2 cellular contexts compared by ENCODE assay signal in genomic region chr6:144033816-144034540, GRCh38.
TF ChIP-seq lines count a peak whose summit lies in the region.

No MANE protein-coding gene starts in this region.

TF ChIP-seq in IMR-90, 13 proteins besides CTCF, POLR2A, EP300 and RAD21:
- TF ChIP-seq SMC3 (IDR thresholded peaks at IDR 0.05; ENCODE audit: low read depth, low read length) (no peak), MAFK (IDR thresholded peaks at IDR 0.05; ENCODE audit: low read depth, low read length) (peak; percentile 81), CHD1 (IDR thresholded peaks at IDR 0.05; ENCODE audit: low read depth, low read length) (no peak)

TF ChIP-seq in K562, 482 proteins besides CTCF, POLR2A, EP300 and RAD21:
- TF ChIP-seq NFE2 (IDR thresholded peaks at IDR 0.05; ENCODE audit: low read depth) = peak; percentile 63; the same call in 1 of the 2 replicates
- peak; percentile 82 for TF ChIP-seq MAFG (tag; conservative IDR thresholded peaks at IDR 0.05)
- 0 out of 2 replicates have a peak, but pooled peaks have one; percentile 36 for TF ChIP-seq HMBOX1 (IDR thresholded peaks at IDR 0.05)
- peak; percentile 79; the same call in 1 of the 2 replicates for TF ChIP-seq MAFK (IDR thresholded peaks at IDR 0.05; ENCODE audit: low read length)
- TF ChIP-seq RBBP5 (IDR thresholded peaks at IDR 0.05; ENCODE audit: borderline replicate concordance, insufficient read depth, low read length, poor library complexity, severe bottlenecking) = no peak
- TF ChIP-seq SRSF1 (IDR thresholded peaks at IDR 0.05; ENCODE audit: low read depth, low read length) = no peak
- TF ChIP-seq, protein P1, sequence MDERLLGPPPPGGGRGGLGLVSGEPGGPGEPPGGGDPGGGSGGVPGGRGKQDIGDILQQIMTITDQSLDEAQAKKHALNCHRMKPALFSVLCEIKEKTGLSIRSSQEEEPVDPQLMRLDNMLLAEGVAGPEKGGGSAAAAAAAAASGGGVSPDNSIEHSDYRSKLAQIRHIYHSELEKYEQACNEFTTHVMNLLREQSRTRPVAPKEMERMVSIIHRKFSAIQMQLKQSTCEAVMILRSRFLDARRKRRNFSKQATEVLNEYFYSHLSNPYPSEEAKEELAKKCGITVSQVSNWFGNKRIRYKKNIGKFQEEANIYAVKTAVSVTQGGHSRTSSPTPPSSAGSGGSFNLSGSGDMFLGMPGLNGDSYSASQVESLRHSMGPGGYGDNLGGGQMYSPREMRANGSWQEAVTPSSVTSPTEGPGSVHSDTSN (CRISPR knock-in tag; IDR thresholded peaks at IDR 0.05; ENCODE audit: low read depth) = no peak
- TF ChIP-seq, protein P1 (tag; conservative IDR thresholded peaks at IDR 0.05; ENCODE audit: low read depth) = 0 out of 2 replicates have a peak, but pooled peaks have one; percentile 29
- TF ChIP-seq VEZF1 (CRISPR knock-in tag; IDR thresholded peaks at IDR 0.05) = peak; percentile 30; the same call in 1 of the 2 replicates
- TF ChIP-seq MAFF (IDR thresholded peaks at IDR 0.05; ENCODE audit: low read length) = peak; percentile 41; the same call in 1 of the 2 replicates
- TF ChIP-seq ZNF316 (IDR thresholded peaks at IDR 0.05) = peak; percentile 93
- peak; percentile 91 for TF ChIP-seq C11orf30 (IDR thresholded peaks at IDR 0.05; ENCODE audit: low read depth)
- TF ChIP-seq, protein P2, sequence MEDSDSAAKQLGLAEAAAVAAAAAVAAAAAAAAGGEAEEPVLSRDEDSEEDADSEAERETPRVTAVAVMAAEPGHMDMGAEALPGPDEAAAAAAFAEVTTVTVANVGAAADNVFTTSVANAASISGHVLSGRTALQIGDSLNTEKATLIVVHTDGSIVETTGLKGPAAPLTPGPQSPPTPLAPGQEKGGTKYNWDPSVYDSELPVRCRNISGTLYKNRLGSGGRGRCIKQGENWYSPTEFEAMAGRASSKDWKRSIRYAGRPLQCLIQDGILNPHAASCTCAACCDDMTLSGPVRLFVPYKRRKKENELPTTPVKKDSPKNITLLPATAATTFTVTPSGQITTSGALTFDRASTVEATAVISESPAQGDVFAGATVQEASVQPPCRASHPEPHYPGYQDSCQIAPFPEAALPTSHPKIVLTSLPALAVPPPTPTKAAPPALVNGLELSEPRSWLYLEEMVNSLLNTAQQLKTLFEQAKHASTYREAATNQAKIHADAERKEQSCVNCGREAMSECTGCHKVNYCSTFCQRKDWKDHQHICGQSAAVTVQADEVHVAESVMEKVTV (CRISPR knock-in tag; IDR thresholded peaks at IDR 0.05) = no peak
- TF ChIP-seq CUX1 (CRISPR knock-in tag; IDR thresholded peaks at IDR 0.05) = no peak
- peak; percentile 35; the same call in 1 of the 2 replicates for TF ChIP-seq NFIC (IDR thresholded peaks at IDR 0.05)
- TF ChIP-seq SUPT5H (IDR thresholded peaks at IDR 0.05) = no peak
- TF ChIP-seq, protein P3, sequence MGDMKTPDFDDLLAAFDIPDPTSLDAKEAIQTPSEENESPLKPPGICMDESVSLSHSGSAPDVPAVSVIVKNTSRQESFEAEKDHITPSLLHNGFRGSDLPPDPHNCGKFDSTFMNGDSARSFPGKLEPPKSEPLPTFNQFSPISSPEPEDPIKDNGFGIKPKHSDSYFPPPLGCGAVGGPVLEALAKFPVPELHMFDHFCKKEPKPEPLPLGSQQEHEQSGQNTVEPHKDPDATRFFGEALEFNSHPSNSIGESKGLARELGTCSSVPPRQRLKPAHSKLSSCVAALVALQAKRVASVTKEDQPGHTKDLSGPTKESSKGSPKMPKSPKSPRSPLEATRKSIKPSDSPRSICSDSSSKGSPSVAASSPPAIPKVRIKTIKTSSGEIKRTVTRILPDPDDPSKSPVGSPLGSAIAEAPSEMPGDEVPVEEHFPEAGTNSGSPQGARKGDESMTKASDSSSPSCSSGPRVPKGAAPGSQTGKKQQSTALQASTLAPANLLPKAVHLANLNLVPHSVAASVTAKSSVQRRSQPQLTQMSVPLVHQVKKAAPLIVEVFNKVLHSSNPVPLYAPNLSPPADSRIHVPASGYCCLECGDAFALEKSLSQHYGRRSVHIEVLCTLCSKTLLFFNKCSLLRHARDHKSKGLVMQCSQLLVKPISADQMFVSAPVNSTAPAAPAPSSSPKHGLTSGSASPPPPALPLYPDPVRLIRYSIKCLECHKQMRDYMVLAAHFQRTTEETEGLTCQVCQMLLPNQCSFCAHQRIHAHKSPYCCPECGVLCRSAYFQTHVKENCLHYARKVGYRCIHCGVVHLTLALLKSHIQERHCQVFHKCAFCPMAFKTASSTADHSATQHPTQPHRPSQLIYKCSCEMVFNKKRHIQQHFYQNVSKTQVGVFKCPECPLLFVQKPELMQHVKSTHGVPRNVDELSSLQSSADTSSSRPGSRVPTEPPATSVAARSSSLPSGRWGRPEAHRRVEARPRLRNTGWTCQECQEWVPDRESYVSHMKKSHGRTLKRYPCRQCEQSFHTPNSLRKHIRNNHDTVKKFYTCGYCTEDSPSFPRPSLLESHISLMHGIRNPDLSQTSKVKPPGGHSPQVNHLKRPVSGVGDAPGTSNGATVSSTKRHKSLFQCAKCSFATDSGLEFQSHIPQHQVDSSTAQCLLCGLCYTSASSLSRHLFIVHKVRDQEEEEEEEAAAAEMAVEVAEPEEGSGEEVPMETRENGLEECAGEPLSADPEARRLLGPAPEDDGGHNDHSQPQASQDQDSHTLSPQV (IDR thresholded peaks at IDR 0.05) = no peak
